In genomic region chr12:106138279-106138645, GRCh38 we compare ENCODE assay signal across 8 cellular contexts. TPM values are rescaled to one million over a fixed set of nuclear protein-coding genes. Genes with fewer than 3 reads are reported as not detected.
DNase-seq lines count a peak whose midpoint lies in the region; ATAC-seq and TF ChIP-seq lines count a peak whose summit lies in the region.

No MANE protein-coding gene starts in this region.

- no peak overlapping the region for H2BK15ac ChIP-seq in mesendoderm (replicated peaks; ENCODE audit: low read depth)

- H3K9ac ChIP-seq in HUES48 (ENCODE audit: low read depth, low read length), result peak overlapping the region; percentile 87; the same call in 1 of the 2 replicates
- peak overlapping the region; percentile 94 for H3K9ac ChIP-seq in mesendoderm (ENCODE audit: low read length)

- peak overlapping the region; percentile 48 for H3K4ac ChIP-seq in mesendoderm (ENCODE audit: low read depth, low read length)

- H2AK5ac ChIP-seq in mesendoderm (ENCODE audit: low read length), result no peak overlapping the region

- H3K27me3 ChIP-seq in HUES48 (ENCODE audit: control insufficient read depth, insufficient read depth, low read length), result peaks cover 12% of the 10 kb centered on the region
- H3K27me3 ChIP-seq in mesendoderm (ENCODE audit: insufficient read depth, low read length, poor library complexity), result no peaks in the 10 kb centered on the region

- peak overlapping the region; percentile 96 for H3K56ac ChIP-seq in mesendoderm (ENCODE audit: low read length)

- no peak for TF ChIP-seq CTCF in AG04449 (IDR thresholded peaks at IDR 0.05; ENCODE audit: insufficient read depth, low read length, missing control alignments)
- no peak for TF ChIP-seq CTCF in cardiac fibroblast (IDR thresholded peaks at IDR 0.05; ENCODE audit: low read depth, low read length)

- peaks cover 66% of the 10 kb centered on the region for H3K79me2 ChIP-seq in mesendoderm (ENCODE audit: control insufficient read depth, insufficient read depth, low read length)

- H4K5ac ChIP-seq in mesendoderm (ENCODE audit: low read length), result no peak overlapping the region

- CTCF ChIA-PET in AG04449 (lab: Yijun Ruan, JAX), result interaction anchor here (1.2 to 7.8 kb wide), 8 partner anchors 12 to 719 kb away, joined by 3 to 67 read pairs (median 19); no protein-coding TSS in a partner anchor

- H3K4me2 ChIP-seq in mesendoderm (ENCODE audit: low read length), result peak overlapping the region; percentile 95

- DNase-seq in AG04449 (ENCODE audit: low read depth, low spot score) (no peak), cardiac fibroblast (ENCODE audit: low read depth in 2 of 2) (no peak), mesendoderm (no peak), AG20443 (ENCODE audit: low spot score) (no peak), germinal center (ENCODE audit: low spot score) (no peak)

- peak overlapping the region; percentile 85 for H2BK120ac ChIP-seq in mesendoderm (ENCODE audit: low read depth, low read length)

- ATAC-seq in HG03039 (IDR thresholded peaks at IDR 0.05; ENCODE audit: unreplicated experiment) (no peak), GM18858 (IDR thresholded peaks at IDR 0.05; ENCODE audit: unreplicated experiment) (no peak)

- peak overlapping the region; percentile 36 for H3K23ac ChIP-seq in mesendoderm (ENCODE audit: low read length)

- H3K4me1 ChIP-seq in HUES48 (ENCODE audit: control insufficient read depth, insufficient read depth, low read length) (peaks cover 62% of the 10 kb centered on the region), mesendoderm (ENCODE audit: control insufficient read depth, low read depth, low read length) (peaks cover 30% of the 10 kb centered on the region)

- H3K36me3 ChIP-seq in HUES48 (ENCODE audit: control insufficient read depth, insufficient read depth, low read length) (no peaks in the 10 kb centered on the region), mesendoderm (ENCODE audit: control insufficient read depth, insufficient read depth, low read length) (no peaks in the 10 kb centered on the region)

- no CpG with 5 or more reads among the region's 31 CpGs for WGBS in mesendoderm (ENCODE audit: extremely low coverage, insufficient coverage, low lambda C conversion rate)

- H2BK5ac ChIP-seq in mesendoderm (ENCODE audit: low read length), result peak overlapping the region; percentile 64

- H3K27ac ChIP-seq in HUES48 (ENCODE audit: low read depth, low read length) (peak overlapping the region; percentile 94), mesendoderm (ENCODE audit: low read depth, low read length) (peak overlapping the region; percentile 99)

- peak overlapping the region; percentile 89 for H3K4me3 ChIP-seq in AG04449 (ENCODE audit: low read depth, low read length)
- H3K4me3 ChIP-seq in HUES48 (ENCODE audit: low read depth, low read length), result peak overlapping the region; percentile 78
- peak overlapping the region; percentile 65 to 79 for H3K4me3 ChIP-seq in cardiac fibroblast (replicated peaks in 1 of 2; ENCODE audit: low read depth in 2 of 2, low read length in 2 of 2)
- H3K4me3 ChIP-seq in mesendoderm (ENCODE audit: low read length), result peak overlapping the region; percentile 87

- peaks cover 13% of the 10 kb centered on the region for H3K79me1 ChIP-seq in mesendoderm (ENCODE audit: low read length)

- peak overlapping the region; percentile 91 for H3K18ac ChIP-seq in mesendoderm (ENCODE audit: low read length)

- no peak overlapping the region for H4K8ac ChIP-seq in mesendoderm (ENCODE audit: low read depth, low read length)

- POLR2A ChIA-PET in AG04449 (lab: Yijun Ruan, JAX), result interaction anchor here (0.6 to 2.7 kb wide), 6 partner anchors 11 to 576 kb away, joined by 4 to 13 read pairs (median 4); no protein-coding TSS in a partner anchor

- H3K9me3 ChIP-seq in HUES48 (ENCODE audit: control insufficient read depth, insufficient read depth, low read length), result no peaks in the 10 kb centered on the region

RNA-seq across cellular contexts. Expression of gene NUAK1, which starts 0.5 kb away (rescaled TPM):
- 22.4 TPM for polyA plus RNA-seq in mesendoderm (2013, experiment 1 of 2)
- 22.1 TPM for polyA plus RNA-seq in mesendoderm (2013, experiment 2 of 2)
